ENCODE assay signal across 8 cellular contexts in the genomic region with DNA sequence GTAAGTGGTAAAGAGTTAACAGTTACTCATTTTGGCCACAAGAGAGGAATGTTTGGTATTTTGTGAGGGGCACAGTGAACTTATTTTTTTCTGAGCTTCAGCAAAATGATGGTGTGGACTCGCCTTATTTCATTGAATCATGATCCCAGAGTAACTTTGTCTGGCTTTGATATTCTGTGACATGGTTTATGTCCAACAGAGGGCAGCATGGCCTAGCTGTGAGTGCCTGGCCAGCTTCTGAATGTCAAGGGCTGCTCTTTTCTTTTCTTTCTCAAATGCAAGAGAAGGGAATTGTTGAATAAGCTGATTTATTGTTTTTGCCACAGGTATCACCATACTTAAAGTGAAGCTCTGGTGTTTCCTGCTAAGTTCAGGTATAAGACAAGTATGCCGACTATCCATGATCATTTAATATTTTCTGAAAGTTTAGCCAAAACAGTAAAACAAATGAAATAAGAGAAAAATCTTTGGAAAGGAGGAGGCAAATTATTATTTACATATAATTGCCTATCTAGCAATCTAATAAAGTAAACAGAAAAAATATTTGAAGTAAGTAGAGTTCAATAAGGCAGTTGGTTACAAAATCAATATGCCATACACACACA. TPM values are rescaled to one million over a fixed set of nuclear protein-coding genes. Genes with fewer than 3 reads are reported as not detected.
DNase-seq lines count a peak whose midpoint lies in the region; ATAC-seq and TF ChIP-seq lines count a peak whose summit lies in the region.

No MANE protein-coding gene starts in this region.

- intact Hi-C loops in heart right ventricle (cut with DNase I) = loop anchor here in 8 of 10 donors (2.0 to 10.0 kb wide), 6 partner anchors 122 to 756 kb away; no protein-coding TSS in a partner anchor
- intact Hi-C loops in stomach (cut with DNase I; ENCODE audit: low total_unique reads) = no loop called here

- no peak overlapping the region for H3K4me3 ChIP-seq in Loucy (ENCODE audit: low read length, poor library complexity, severe bottlenecking)
- no peak overlapping the region for H3K4me3 ChIP-seq in heart right ventricle
- H3K4me3 ChIP-seq in stomach = no peak overlapping the region

- TF ChIP-seq CTCF in Loucy (conservative IDR thresholded peaks at IDR 0.05; ENCODE audit: low read length) (peak; percentile 64), heart right ventricle (IDR thresholded peaks at IDR 0.05) (peak; percentile 38 to 74 (median 63)), stomach (IDR thresholded peaks at IDR 0.05) (peak in 4 of 7 experiments; percentile 16 to 38 (median 31))

- ATAC-seq in heart right ventricle = peak in 5 of 8 donors; percentile 51 to 76 (median 74)
- no peak for ATAC-seq in GM18505 (IDR thresholded peaks at IDR 0.05; ENCODE audit: unreplicated experiment)
- ATAC-seq in GM18519 (IDR thresholded peaks at IDR 0.05; ENCODE audit: low FRiP score, unreplicated experiment) = no peak

- no peaks in the 10 kb centered on the region for H3K4me1 ChIP-seq in Loucy (ENCODE audit: insufficient read depth, low read length, poor library complexity, severe bottlenecking)
- peaks cover 0 to 12% (median 0%) of the 10 kb centered on the region in 9 donors for H3K4me1 ChIP-seq in heart right ventricle
- no peaks in the 10 kb centered on the region for H3K4me1 ChIP-seq in stomach

- H3K36me3 ChIP-seq in Loucy (ENCODE audit: insufficient read depth, low read length) (peaks cover 6% of the 10 kb centered on the region; the same call in 1 of the 2 replicates), heart right ventricle (peaks cover 0 to 23% (median 3%) of the 10 kb centered on the region in 9 donors), stomach (peaks cover 13 to 25% (median 21%) of the 10 kb centered on the region in 4 donors)

- no peaks in the 10 kb centered on the region for H3K9me3 ChIP-seq in Loucy (ENCODE audit: insufficient read depth, low read depth, low read length)
- H3K9me3 ChIP-seq in heart right ventricle = peaks cover 0 to 5% (median 0%) of the 10 kb centered on the region in 11 donors
- H3K9me3 ChIP-seq in stomach = no peaks in the 10 kb centered on the region

- TF ChIP-seq POLR2A in stomach (IDR thresholded peaks at IDR 0.05) (no peak), GM18505 (IDR thresholded peaks at IDR 0.05; ENCODE audit: borderline replicate concordance, extremely low read depth, insufficient read depth, insufficient read length) (no peak)

- no peaks in the 10 kb centered on the region for H4K20me1 ChIP-seq in Loucy (ENCODE audit: insufficient read depth, low read length, poor library complexity, severe bottlenecking)

- no peak overlapping the region for H3K27ac ChIP-seq in heart right ventricle
- no peak overlapping the region for H3K27ac ChIP-seq in stomach

- H3F3A ChIP-seq in Loucy (ENCODE audit: low read depth) = no peaks in the 10 kb centered on the region

- in situ Hi-C loops in G401 (cut with HindIII; ENCODE audit: low sequenced_read_pairs) = no loop called here

- no peaks in the 10 kb centered on the region for H3K9me2 ChIP-seq in Loucy (replicated peaks; ENCODE audit: low read depth, low read length)

- H3K4me2 ChIP-seq in Loucy (ENCODE audit: low read depth, low read length, poor library complexity, severe bottlenecking) = no peak overlapping the region

- H2AFZ ChIP-seq in Loucy (ENCODE audit: low read length) = no peak overlapping the region

- no peak for TF ChIP-seq EP300 in stomach (IDR thresholded peaks at IDR 0.05)

- 65 to 68% methylated on average over 2 of the region's 2 CpGs for WGBS in heart right ventricle, 2 donors
- 62 to 72% (median 66%) methylated on average over 2 of the region's 2 CpGs for WGBS in stomach, 5 donors

- DNase-seq in G401 (ENCODE audit: low spot score) = peak; percentile 29
- peak; percentile 14 for DNase-seq in UCSD-AML1 (lab: John Stamatoyannopoulos, UW; ENCODE audit: unreplicated experiment)
- DNase-seq in heart right ventricle = peak in 1 of 2 donors; percentile 24
- DNase-seq in stomach = no peak
- no peak for DNase-seq in mesenteric fat pad (ENCODE audit: low spot score)

- no peaks in the 10 kb centered on the region for H3K79me2 ChIP-seq in Loucy (ENCODE audit: insufficient read depth, low read length)

- no peaks in the 10 kb centered on the region for H3K27me3 ChIP-seq in Loucy (ENCODE audit: insufficient read depth, low read length, poor library complexity, severe bottlenecking)
- H3K27me3 ChIP-seq in heart right ventricle = no peaks in the 10 kb centered on the region
- H3K27me3 ChIP-seq in stomach = no peaks in the 10 kb centered on the region

- H3K9ac ChIP-seq in Loucy (ENCODE audit: low read depth, low read length, poor library complexity, severe bottlenecking) = no peak overlapping the region

RNA-seq across cellular contexts. Expression of a gene that starts 31.7 kb away (rescaled TPM):
- total RNA-seq in G401 (2014; rRNA removed; shearing (Covaris generic)) = 43.9 and 46.4 TPM in 2 replicates
- total RNA-seq in heart right ventricle (10 to 100 TPM; 57.1 to 85.3 (median 70.5) TPM), stomach (10 to 100 TPM in 1 of 5 donors, 1 to 10 TPM in 3, not detected in 1; 1.3 to 10.1 (median 6.1) TPM), mesenteric fat pad (38.8 TPM)
- polyA plus RNA-seq in heart right ventricle (100 to 1,000 TPM; 106 to 109 TPM), stomach (10 to 100 TPM; 47.5 to 63.4 (median 48.0) TPM)

RNA-seq across cellular contexts. Expression of a gene that starts 34.6 kb away (rescaled TPM):
- total RNA-seq in G401 (2014; rRNA removed; shearing (Covaris generic)) = 30.5 and 45.0 TPM in 2 replicates
- 10 to 100 TPM; 12.7 to 18.5 (median 16.0) TPM for total RNA-seq in heart right ventricle
- polyA plus RNA-seq in heart right ventricle = 1 to 10 TPM; 4.1 to 5.3 TPM
- 10 to 100 TPM in 1 of 5 donors, 1 to 10 TPM in 4; 2.9 to 13.8 (median 4.9) TPM for total RNA-seq in stomach
- 1 to 10 TPM; 2.1 to 5.0 (median 3.0) TPM for polyA plus RNA-seq in stomach
- total RNA-seq in mesenteric fat pad = 20.1 TPM

RNA-seq across cellular contexts. Expression of a gene that starts 41.0 kb away (rescaled TPM):
- total RNA-seq in G401 (2014; rRNA removed; shearing (Covaris generic)) = 0.06 and 0.07 TPM in 2 replicates
- total RNA-seq in heart right ventricle = under 1 TPM in 4 of 10 donors, not detected in 6; 0.05 to 0.11 (median 0.08) TPM
- not detected for polyA plus RNA-seq in heart right ventricle
- under 1 TPM in 1 of 5 donors, not detected in 4; 0.18 TPM for total RNA-seq in stomach
- not detected for polyA plus RNA-seq in stomach
- not detected for total RNA-seq in mesenteric fat pad

Comparison
In these comparisons a context has a peak if more than half of its experiments do, and no peak if none do; other contexts are left out.
1. DNase-seq: peak in G401 (single experiment) and UCSD-AML1 (single experiment); none in stomach (single experiment) and mesenteric fat pad (single experiment).
2. ATAC-seq: peak in heart right ventricle (5 of 8); none in GM18505 (single experiment) and GM18519 (single experiment).
3. Peak in every context shown above with its lines, with median percentiles within 50 percentile points of each other: CTCF ChIP-seq.